Comparison of ENCODE assay signal across 11 cellular contexts in genomic region chr1:53412285-53413174, GRCh38. TPM values are rescaled to one million over a fixed set of nuclear protein-coding genes. Genes with fewer than 3 reads are reported as not detected.
DNase-seq lines count a peak whose midpoint lies in the region; ATAC-seq and TF ChIP-seq lines count a peak whose summit lies in the region.
"Had no signal": no experiment of that assay in that cellular context is flagged by ENCODE, and none has a peak within 500 bp of the region (broad histone marks: within the 10 kb centered on the region; RNA-seq: fewer than 3 reads in every experiment).

No MANE protein-coding gene starts in this region.

- no peaks in the 10 kb centered on the region for H3K27me3 Mint-ChIP-seq in activated T-cell treated with anti-CD3 and anti-CD28 coated beads, Interleukin-2, amount 50 U/mL, for 72 hours (ENCODE audit: low read depth)
- H3K27me3 Mint-ChIP-seq in activated CD4-positive, alpha-beta memory T cell treated with anti-CD3 and anti-CD28 coated beads, Interleukin-2, amount 10 ng/mL, durations not matched to agents 7 days and 5 days = no peaks in the 10 kb centered on the region

- H3K4me3 Mint-ChIP-seq in activated T-cell treated with anti-CD3 and anti-CD28 coated beads, Interleukin-2, amount 50 U/mL, for 72 hours = peak overlapping the region; percentile 76
- no peak overlapping the region for H3K4me3 Mint-ChIP-seq in activated CD4-positive, alpha-beta memory T cell treated with anti-CD3 and anti-CD28 coated beads, Interleukin-2, amount 10 ng/mL, durations not matched to agents 7 days and 5 days

- H3K27ac Mint-ChIP-seq in activated T-cell treated with anti-CD3 and anti-CD28 coated beads, Interleukin-2, amount 50 U/mL, for 72 hours = peak overlapping the region; percentile 95
- H3K27ac Mint-ChIP-seq in activated CD4-positive, alpha-beta memory T cell treated with anti-CD3 and anti-CD28 coated beads, Interleukin-2, amount 10 ng/mL, durations not matched to agents 7 days and 5 days = peak overlapping the region; percentile 99

- CTCF ChIA-PET in activated CD4-positive, alpha-beta memory T cell treated with anti-CD3 and anti-CD28 coated beads, Interleukin-2, amount 10 ng/mL, durations not matched to agents 7 days and 5 days (lab: Charles Lee) = interaction anchor here (0.8 to 3.3 kb wide), 7 partner anchors 9 to 134 kb away, joined by 3 to 21 read pairs (median 5); no protein-coding TSS in a partner anchor

- no peaks in the 10 kb centered on the region for H3K36me3 Mint-ChIP-seq in activated T-cell treated with anti-CD3 and anti-CD28 coated beads, Interleukin-2, amount 50 U/mL, for 72 hours (ENCODE audit: insufficient read depth in 2 of 2)
- H3K36me3 Mint-ChIP-seq in activated CD4-positive, alpha-beta memory T cell treated with anti-CD3 and anti-CD28 coated beads, Interleukin-2, amount 10 ng/mL, durations not matched to agents 7 days and 5 days (ENCODE audit: low read depth) = no peaks in the 10 kb centered on the region

- H3K9me3 ChIP-seq in upper lobe of right lung = no peaks in the 10 kb centered on the region

- intact Hi-C loops in upper lobe of right lung (cut with DNase I) = no loop called here

- no peak overlapping the region for H3K4me3 ChIP-seq in upper lobe of right lung

- POLR2A ChIA-PET in activated CD4-positive, alpha-beta memory T cell treated with anti-CD3 and anti-CD28 coated beads, Interleukin-2, amount 10 ng/mL, durations not matched to agents 7 days and 5 days (lab: Charles Lee) = interaction anchor here (0.7 to 3.2 kb wide), 8 partner anchors 9 to 533 kb away, joined by 3 to 42 read pairs (median 5); partner anchors contain the start of genes IFT25 and LRP8

- TF ChIP-seq CTCF in upper lobe of right lung (IDR thresholded peaks at IDR 0.05) = no peak

- H3K36me3 ChIP-seq in upper lobe of right lung = no peaks in the 10 kb centered on the region

- H3K4me1 Mint-ChIP-seq in activated T-cell treated with anti-CD3 and anti-CD28 coated beads, Interleukin-2, amount 50 U/mL, for 72 hours (ENCODE audit: low read depth) = peaks cover 79% of the 10 kb centered on the region
- peaks cover 54% of the 10 kb centered on the region for H3K4me1 Mint-ChIP-seq in activated CD4-positive, alpha-beta memory T cell treated with anti-CD3 and anti-CD28 coated beads, Interleukin-2, amount 10 ng/mL, durations not matched to agents 7 days and 5 days

- no peaks in the 10 kb centered on the region for H3K4me1 ChIP-seq in upper lobe of right lung

- H3K9me3 Mint-ChIP-seq in activated T-cell treated with anti-CD3 and anti-CD28 coated beads, Interleukin-2, amount 50 U/mL, for 72 hours = no peaks in the 10 kb centered on the region
- H3K9me3 Mint-ChIP-seq in activated CD4-positive, alpha-beta memory T cell treated with anti-CD3 and anti-CD28 coated beads, Interleukin-2, amount 10 ng/mL, durations not matched to agents 7 days and 5 days = no peaks in the 10 kb centered on the region

- ATAC-seq in activated T-cell treated with anti-CD3 and anti-CD28 coated beads, Interleukin-2, amount 50 U/mL, for 72 hours (replicated peaks in 1 of 2) = no peak
- ATAC-seq in upper lobe of right lung = no peak
- no peak for ATAC-seq in GM19035 (IDR thresholded peaks at IDR 0.05; ENCODE audit: unreplicated experiment)

- DNase-seq in activated T-cell treated with anti-CD3 and anti-CD28 coated beads, Interleukin-2, amount 50 U/mL, for 72 hours = no peak
- DNase-seq in activated T-cell treated with anti-CD3 and anti-CD28 coated beads for 4 hours (no peak), islet precursor cell (peak; percentile 53), upper lobe of right lung (no peak), SIG-M5 treated with dmso at 0.1 percent for 504 hours (lab: John Stamatoyannopoulos, UW; ENCODE audit: unreplicated experiment) (no peak), DMS79 (lab: John Stamatoyannopoulos, UW) (no peak)
- DNase-seq in activated CD4-positive, alpha-beta memory T cell treated with anti-CD3 and anti-CD28 coated beads, Interleukin-2, amount 10 ng/mL, durations not matched to agents 7 days and 5 days = no peak

- H3K27ac ChIP-seq in upper lobe of right lung = peak overlapping the region; percentile 58

- peaks cover 4% of the 10 kb centered on the region for H3K27me3 ChIP-seq in upper lobe of right lung

RNA-seq across cellular contexts. Expression of gene DMRTB1, which starts 46.7 kb away (rescaled TPM):
- total RNA-seq in activated T-cell treated with anti-CD3 and anti-CD28 coated beads, Interleukin-2, amount 50 U/mL, for 72 hours = not detected
- not detected for total RNA-seq in activated CD4-positive, alpha-beta memory T cell treated with anti-CD3 and anti-CD28 coated beads, Interleukin-2, amount 10 ng/mL, durations not matched to agents 7 days and 5 days
- total RNA-seq in upper lobe of right lung = not detected
- total RNA-seq: G401, HepG2, occipital lobe had no signal
